Comparison of ENCODE assay signal across 1 cellular context in the genomic region with DNA sequence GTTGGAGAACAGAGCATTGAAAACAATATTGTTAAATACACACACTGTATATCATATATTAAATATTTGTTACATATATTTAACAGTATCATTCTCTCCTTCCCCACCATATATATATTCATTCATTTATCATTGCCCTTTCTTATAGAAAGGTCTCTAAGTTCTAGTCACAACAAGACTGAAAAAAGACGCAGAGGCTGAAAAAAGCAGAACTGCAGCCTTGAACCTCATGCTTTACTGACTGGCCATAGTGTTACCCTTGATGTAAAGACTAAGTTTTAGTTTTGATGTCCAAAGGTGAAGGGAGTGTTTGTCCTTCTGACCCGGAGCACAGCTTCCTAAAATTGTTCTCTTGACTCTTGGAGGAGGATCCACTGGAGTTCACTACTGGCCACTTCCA.
TF ChIP-seq lines count a peak whose summit lies in the region.

No MANE protein-coding gene starts in this region.

TF ChIP-seq in GM23338, 12 proteins besides CTCF, POLR2A, EP300 and RAD21 (continued from another document):
- no peak for TF ChIP-seq ETS1 (IDR thresholded peaks at IDR 0.05)
- no peak for TF ChIP-seq ZNF462 (CRISPR knock-in tag; IDR thresholded peaks at IDR 0.05)
- TF ChIP-seq NANOG (IDR thresholded peaks at IDR 0.05; ENCODE audit: borderline replicate concordance) = no peak
- TF ChIP-seq, protein P1, sequence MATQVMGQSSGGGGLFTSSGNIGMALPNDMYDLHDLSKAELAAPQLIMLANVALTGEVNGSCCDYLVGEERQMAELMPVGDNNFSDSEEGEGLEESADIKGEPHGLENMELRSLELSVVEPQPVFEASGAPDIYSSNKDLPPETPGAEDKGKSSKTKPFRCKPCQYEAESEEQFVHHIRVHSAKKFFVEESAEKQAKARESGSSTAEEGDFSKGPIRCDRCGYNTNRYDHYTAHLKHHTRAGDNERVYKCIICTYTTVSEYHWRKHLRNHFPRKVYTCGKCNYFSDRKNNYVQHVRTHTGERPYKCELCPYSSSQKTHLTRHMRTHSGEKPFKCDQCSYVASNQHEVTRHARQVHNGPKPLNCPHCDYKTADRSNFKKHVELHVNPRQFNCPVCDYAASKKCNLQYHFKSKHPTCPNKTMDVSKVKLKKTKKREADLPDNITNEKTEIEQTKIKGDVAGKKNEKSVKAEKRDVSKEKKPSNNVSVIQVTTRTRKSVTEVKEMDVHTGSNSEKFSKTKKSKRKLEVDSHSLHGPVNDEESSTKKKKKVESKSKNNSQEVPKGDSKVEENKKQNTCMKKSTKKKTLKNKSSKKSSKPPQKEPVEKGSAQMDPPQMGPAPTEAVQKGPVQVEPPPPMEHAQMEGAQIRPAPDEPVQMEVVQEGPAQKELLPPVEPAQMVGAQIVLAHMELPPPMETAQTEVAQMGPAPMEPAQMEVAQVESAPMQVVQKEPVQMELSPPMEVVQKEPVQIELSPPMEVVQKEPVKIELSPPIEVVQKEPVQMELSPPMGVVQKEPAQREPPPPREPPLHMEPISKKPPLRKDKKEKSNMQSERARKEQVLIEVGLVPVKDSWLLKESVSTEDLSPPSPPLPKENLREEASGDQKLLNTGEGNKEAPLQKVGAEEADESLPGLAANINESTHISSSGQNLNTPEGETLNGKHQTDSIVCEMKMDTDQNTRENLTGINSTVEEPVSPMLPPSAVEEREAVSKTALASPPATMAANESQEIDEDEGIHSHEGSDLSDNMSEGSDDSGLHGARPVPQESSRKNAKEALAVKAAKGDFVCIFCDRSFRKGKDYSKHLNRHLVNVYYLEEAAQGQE (IDR thresholded peaks at IDR 0.05; ENCODE audit: unreplicated experiment) = no peak
- TF ChIP-seq ZNF331 (CRISPR knock-in tag; IDR thresholded peaks at IDR 0.05; ENCODE audit: low read depth) = no peak
- TF ChIP-seq JUNB (IDR thresholded peaks at IDR 0.05; ENCODE audit: unreplicated experiment) = no peak
- no peak for TF ChIP-seq ZNF114 (CRISPR knock-in tag; IDR thresholded peaks at IDR 0.05)
